Comparison of ENCODE assay signal across 12 cellular contexts in the genomic region with DNA sequence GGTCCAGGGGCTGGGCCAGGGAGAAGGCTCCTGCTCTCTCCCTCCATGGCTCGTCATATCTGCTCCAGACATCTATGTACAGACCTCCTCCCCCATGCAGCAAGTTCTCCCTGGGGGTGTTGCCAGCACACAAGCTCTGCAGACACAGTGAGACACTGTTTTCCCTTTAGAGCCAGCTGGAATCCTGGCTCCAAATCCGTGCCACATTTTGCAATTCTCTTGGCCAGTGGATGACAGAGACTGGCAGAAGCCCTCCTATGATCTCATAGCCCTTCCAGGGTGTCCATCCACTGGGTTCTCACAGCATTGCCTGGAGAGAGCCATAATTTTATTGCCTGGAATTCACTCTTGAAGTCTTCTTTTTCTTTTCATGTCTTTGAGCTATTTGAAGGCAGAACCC.
DNase-seq lines count a peak whose midpoint lies in the region; ATAC-seq, FAIRE-seq and TF ChIP-seq lines count a peak whose summit lies in the region.
"Had no signal": no experiment of that assay in that cellular context is flagged by ENCODE, and none has a peak within 500 bp of the region (broad histone marks: within the 10 kb centered on the region; RNA-seq: fewer than 3 reads in every experiment).

No MANE protein-coding gene starts in this region.

- H3K27me3 ChIP-seq in astrocyte (ENCODE audit: insufficient read depth, low read length), result peaks cover 16% of the 10 kb centered on the region

- peak overlapping the region; percentile 69 for H3K27ac Mint-ChIP-seq in astrocyte (ENCODE audit: unreplicated experiment)
- H3K27ac Mint-ChIP-seq in stimulated activated naive B cell treated with anti-CD40 and anti-IgM and Interleukin-4, amounts not matched to agents 10 μg/mL and 1 μg/mL and 100 μg/mL, for 72 hours, result no peak overlapping the region

- no peak overlapping the region for H3K9ac ChIP-seq in astrocyte (ENCODE audit: low read length)

- no peak for ATAC-seq in stimulated activated naive B cell treated with anti-CD40 and anti-IgM and Interleukin-4, amounts not matched to agents 10 μg/mL and 1 μg/mL and 100 μg/mL, for 72 hours (replicated peaks)
- no peak for ATAC-seq in GM18873 (IDR thresholded peaks at IDR 0.05; ENCODE audit: low FRiP score, unreplicated experiment)

- H3K27me3 Mint-ChIP-seq in astrocyte (ENCODE audit: low read depth, unreplicated experiment), result peaks cover 44% of the 10 kb centered on the region
- peaks cover 18 to 36% of the 10 kb centered on the region in 2 donors for H3K27me3 Mint-ChIP-seq in stimulated activated naive B cell treated with anti-CD40 and anti-IgM and Interleukin-4, amounts not matched to agents 10 μg/mL and 1 μg/mL and 100 μg/mL, for 72 hours

- H3K36me3 ChIP-seq in astrocyte (ENCODE audit: insufficient read depth, low read length), result no peaks in the 10 kb centered on the region
- H3K36me3 ChIP-seq: prostate gland had no signal

- H3K4me1 Mint-ChIP-seq in astrocyte (ENCODE audit: low read depth, unreplicated experiment), result peaks cover 5% of the 10 kb centered on the region
- peaks cover 0 to 3% of the 10 kb centered on the region in 2 donors for H3K4me1 Mint-ChIP-seq in stimulated activated naive B cell treated with anti-CD40 and anti-IgM and Interleukin-4, amounts not matched to agents 10 μg/mL and 1 μg/mL and 100 μg/mL, for 72 hours

- no peak overlapping the region for H2AFZ ChIP-seq in astrocyte (ENCODE audit: low read depth, low read length)

- no peaks in the 10 kb centered on the region for H3K79me2 ChIP-seq in astrocyte (ENCODE audit: insufficient read depth, low read length)

- no peak overlapping the region for H3K27ac ChIP-seq in astrocyte (ENCODE audit: low read depth, low read length)
- H3K27ac ChIP-seq: A549, prostate gland had no signal

- FAIRE-seq in astrocyte (lab: Jason Lieb, UNC), result no peak
- FAIRE-seq: A549 had no signal

- H3K4me2 ChIP-seq in astrocyte (ENCODE audit: low read length), result no peak overlapping the region
- H3K4me2 ChIP-seq: A549 had no signal

- H3K9me3 Mint-ChIP-seq in astrocyte (ENCODE audit: unreplicated experiment), result peaks cover 17% of the 10 kb centered on the region
- peaks cover 0 to 2% of the 10 kb centered on the region in 2 donors for H3K9me3 Mint-ChIP-seq in stimulated activated naive B cell treated with anti-CD40 and anti-IgM and Interleukin-4, amounts not matched to agents 10 μg/mL and 1 μg/mL and 100 μg/mL, for 72 hours

- H3K4me3 ChIP-seq in astrocyte (ENCODE audit: insufficient read depth, low read depth, low read length), result no peak overlapping the region
- H3K4me3 ChIP-seq: A549, prostate gland had no signal

- H3K4me1 ChIP-seq in astrocyte (ENCODE audit: insufficient read depth, low read length), result no peaks in the 10 kb centered on the region
- H3K4me1 ChIP-seq: A549, prostate gland had no signal

- H3K36me3 Mint-ChIP-seq in astrocyte (ENCODE audit: low read depth, unreplicated experiment), result peaks cover 2% of the 10 kb centered on the region
- H3K36me3 Mint-ChIP-seq in stimulated activated naive B cell treated with anti-CD40 and anti-IgM and Interleukin-4, amounts not matched to agents 10 μg/mL and 1 μg/mL and 100 μg/mL, for 72 hours, result no peaks in the 10 kb centered on the region

- DNase-seq in NCI-H1417 (lab: John Stamatoyannopoulos, UW) (peak; percentile 25 to 59 (median 50)), NCI-H1417 treated with DMSO at 0.1 percent for 48 hours (lab: John Stamatoyannopoulos, UW) (no peak), astrocyte (ENCODE audit: low read depth) (peak; percentile 65), hippocampal formation (lab: John Stamatoyannopoulos, UW) (peak; percentile 71 to 76), superior temporal gyrus (ENCODE audit: extremely low spot score) (peak; percentile 94)
- DNase-seq in stimulated activated naive B cell treated with anti-CD40 and anti-IgM and Interleukin-4, amounts not matched to agents 10 μg/mL and 1 μg/mL and 100 μg/mL, for 72 hours, result no peak
- DNase-seq in stimulated activated CD4-positive, alpha-beta T cell treated with anti-CD3 and anti-CD28 coated beads, Interleukin-15, amount 100 ng/mL, for 24 hours, result no peak
- DNase-seq: activated CD8-positive, alpha-beta memory T cell treated with anti-CD3 and anti-CD28 coated beads, Interleukin-2, amount 50 U/mL, for 4 hours; NK-92 treated with Interleukin-12 subunit alpha and Interleukin-12 subunit beta, amount 100 ng/mL, for 24 hours had no signal

- no peaks in the 10 kb centered on the region for H4K20me1 ChIP-seq in astrocyte (ENCODE audit: insufficient read depth, low read length)

- no peak for TF ChIP-seq CTCF in astrocyte (IDR thresholded peaks at IDR 0.05; ENCODE audit: insufficient read depth, low read depth, low read length)

- H3K9me3 ChIP-seq in astrocyte (ENCODE audit: insufficient read depth, low read depth, low read length), result no peaks in the 10 kb centered on the region
- H3K9me3 ChIP-seq: prostate gland had no signal

- no peak overlapping the region for H3K4me3 Mint-ChIP-seq in astrocyte (ENCODE audit: unreplicated experiment)
- no peak overlapping the region for H3K4me3 Mint-ChIP-seq in stimulated activated naive B cell treated with anti-CD40 and anti-IgM and Interleukin-4, amounts not matched to agents 10 μg/mL and 1 μg/mL and 100 μg/mL, for 72 hours

Comparison
In these comparisons a context has a peak if more than half of its experiments do, and no peak if none do; other contexts are left out.
1. DNase-seq: peak in NCI-H1417 (3 of 3), astrocyte (single experiment), hippocampal formation (2 of 2) and superior temporal gyrus (single experiment); none in NCI-H1417 treated with DMSO at 0.1 percent for 48 hours (single experiment), stimulated activated naive B cell treated with anti-CD40 and anti-IgM and Interleukin-4, amounts not matched to agents 10 μg/mL and 1 μg/mL and 100 μg/mL, for 72 hours (single experiment) and stimulated activated CD4-positive, alpha-beta T cell treated with anti-CD3 and anti-CD28 coated beads, Interleukin-15, amount 100 ng/mL, for 24 hours (single experiment).